In the genomic region with DNA sequence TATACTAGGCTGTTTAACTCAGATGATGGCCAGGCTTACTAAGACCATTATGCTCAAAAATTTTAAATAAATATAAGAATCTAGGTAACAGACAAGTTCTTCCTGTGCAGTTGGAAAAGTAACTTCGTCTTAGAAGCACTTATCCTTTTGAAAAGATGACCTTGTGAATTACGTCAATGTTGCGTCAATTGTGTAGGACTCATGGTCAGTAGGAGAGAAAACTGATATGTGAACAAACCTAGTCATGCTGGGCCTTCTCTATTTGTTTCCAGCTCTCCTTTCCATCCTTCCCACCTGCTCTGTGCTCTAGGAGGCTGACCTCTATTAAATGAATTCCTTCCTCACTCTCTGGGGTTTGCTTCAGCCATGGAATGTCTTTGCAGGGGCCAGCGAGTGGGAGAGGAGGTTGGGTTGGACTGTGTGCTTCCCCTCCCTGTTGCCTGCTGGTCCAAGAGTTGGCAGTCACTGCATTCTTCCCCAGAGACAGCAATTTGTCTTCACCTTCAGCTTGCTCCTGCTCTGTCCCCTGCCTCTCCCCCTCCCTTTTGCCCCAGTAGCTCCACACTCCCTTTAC, we compare ENCODE assay signal across 24 cellular contexts.
"Had no signal": no experiment of that assay in that cellular context is flagged by ENCODE, and none has a peak within 500 bp of the region (broad histone marks: within the 10 kb centered on the region; RNA-seq: fewer than 3 reads in every experiment).

No MANE protein-coding gene starts in this region.

- H3K27ac Mint-ChIP-seq: activated CD4-positive, alpha-beta T cell treated with anti-CD3 and anti-CD28 coated beads, Interleukin-2, amount 10 ng/mL, durations not matched to agents 24 days and 14 days; activated naive CD4-positive, alpha-beta T cell treated with anti-CD3 and anti-CD28 coated beads, Interleukin-2, amount 10 ng/mL, durations not matched to agents 7 days and 5 days; activated T-cell treated with anti-CD3 and anti-CD28 coated beads, Interleukin-2, amount 50 U/mL, for 72 hours; natural killer cell; stimulated activated naive CD8-positive, alpha-beta T cell treated with anti-CD3 and anti-CD28 coated beads, Interleukin-15, Interleukin-2, amounts not matched to agents 100 ng/mL and 50 ng/mL, for 24 hours had no signal

- H3K4me3 ChIP-seq: body of pancreas, esophagus squamous epithelium, gastroesophageal sphincter, ovary, psoas muscle, right atrium auricular region, suprapubic skin, tibial nerve, vagina had no signal

- FAIRE-seq: islet of Langerhans had no signal

- H3K9me3 ChIP-seq: body of pancreas, esophagus squamous epithelium, gastroesophageal sphincter, neutrophil, ovary, psoas muscle, right atrium auricular region, suprapubic skin, tibial nerve, vagina had no signal

- H3K27ac ChIP-seq: body of pancreas, esophagus squamous epithelium, gastroesophageal sphincter, neutrophil, ovary, psoas muscle, right atrium auricular region, suprapubic skin, tibial nerve, vagina, VCaP had no signal

- ATAC-seq: body of pancreas, gastroesophageal sphincter, psoas muscle had no signal

- H3K9me3 Mint-ChIP-seq: activated CD4-positive, alpha-beta memory T cell treated with anti-CD3 and anti-CD28 coated beads, Interleukin-2, amount 10 ng/mL, durations not matched to agents 7 days and 5 days; activated naive CD4-positive, alpha-beta T cell treated with anti-CD3 and anti-CD28 coated beads, Interleukin-2, amount 10 ng/mL, durations not matched to agents 7 days and 5 days; activated T-cell treated with anti-CD3 and anti-CD28 coated beads, Interleukin-2, amount 50 U/mL, for 72 hours; natural killer cell; stimulated activated naive CD8-positive, alpha-beta T cell treated with anti-CD3 and anti-CD28 coated beads, Interleukin-15, Interleukin-2, amounts not matched to agents 100 ng/mL and 50 ng/mL, for 24 hours had no signal

- H3K27me3 ChIP-seq: body of pancreas, esophagus squamous epithelium, gastroesophageal sphincter, neutrophil, ovary, right atrium auricular region, suprapubic skin, tibial nerve, vagina had no signal

- H3K36me3 Mint-ChIP-seq: activated naive CD4-positive, alpha-beta T cell treated with anti-CD3 and anti-CD28 coated beads, Interleukin-2, amount 10 ng/mL, durations not matched to agents 7 days and 5 days; natural killer cell had no signal

- H3K27me3 Mint-ChIP-seq: activated CD4-positive, alpha-beta T cell treated with anti-CD3 and anti-CD28 coated beads, Interleukin-2, amount 10 ng/mL, durations not matched to agents 24 days and 14 days; stimulated activated naive CD8-positive, alpha-beta T cell treated with anti-CD3 and anti-CD28 coated beads, Interleukin-15, Interleukin-2, amounts not matched to agents 100 ng/mL and 50 ng/mL, for 24 hours had no signal

- H3K36me3 ChIP-seq: esophagus squamous epithelium, gastroesophageal sphincter, neutrophil, ovary, right atrium auricular region, suprapubic skin, tibial nerve, vagina had no signal

- H3K4me3 Mint-ChIP-seq: activated CD4-positive, alpha-beta memory T cell treated with anti-CD3 and anti-CD28 coated beads, Interleukin-2, amount 10 ng/mL, durations not matched to agents 7 days and 5 days; activated CD4-positive, alpha-beta T cell treated with anti-CD3 and anti-CD28 coated beads, Interleukin-2, amount 10 ng/mL, durations not matched to agents 24 days and 14 days; activated naive CD4-positive, alpha-beta T cell treated with anti-CD3 and anti-CD28 coated beads, Interleukin-2, amount 10 ng/mL, durations not matched to agents 7 days and 5 days; activated T-cell treated with anti-CD3 and anti-CD28 coated beads, Interleukin-2, amount 50 U/mL, for 72 hours; natural killer cell; stimulated activated naive CD8-positive, alpha-beta T cell treated with anti-CD3 and anti-CD28 coated beads, Interleukin-15, Interleukin-2, amounts not matched to agents 100 ng/mL and 50 ng/mL, for 24 hours had no signal

- H3K4me1 ChIP-seq: body of pancreas, esophagus squamous epithelium, psoas muscle, right atrium auricular region, suprapubic skin, vagina had no signal

- DNase-seq: activated CD4-positive, alpha-beta memory T cell treated with anti-CD3 and anti-CD28 coated beads, Interleukin-2, amount 10 ng/mL, durations not matched to agents 7 days and 5 days; activated CD4-positive, alpha-beta T cell treated with anti-CD3 and anti-CD28 coated beads, Interleukin-2, amount 10 ng/mL, durations not matched to agents 24 days and 14 days; activated effector memory CD4-positive, alpha-beta T cell treated with anti-CD3 and anti-CD28 coated beads, Interleukin-2, amount 50 U/mL, for 16 hours; activated naive CD4-positive, alpha-beta T cell treated with anti-CD3 and anti-CD28 coated beads, Interleukin-2, amount 10 ng/mL, durations not matched to agents 7 days and 5 days; activated T-cell treated with anti-CD3 and anti-CD28 coated beads, Interleukin-2, amount 50 U/mL, for 72 hours; body of pancreas; effector memory CD4-positive, alpha-beta T cell; esophagus squamous epithelium; head of caudate nucleus; hypothalamus; mesendoderm; natural killer cell; ovary; psoas muscle; stimulated activated CD4-positive, alpha-beta T cell treated with anti-CD3 and anti-CD28 coated beads, Interleukin-1b, Interleukin-23, amount 100 ng/mL, for 48 hours had no signal
